Comparison of ENCODE assay signal across 8 cellular contexts in genomic region chrX:119686087-119686639, GRCh38. TPM values are rescaled to one million over a fixed set of nuclear protein-coding genes. Genes with fewer than 3 reads are reported as not detected.
DNase-seq lines count a peak whose midpoint lies in the region; ATAC-seq and TF ChIP-seq lines count a peak whose summit lies in the region.

No MANE protein-coding gene starts in this region.

- peak overlapping the region; percentile 93 for H3K4me3 Mint-ChIP-seq in CD4-positive, alpha-beta T cell

- no peaks in the 10 kb centered on the region for H3K9me3 Mint-ChIP-seq in CD4-positive, alpha-beta T cell

- no peak for DNase-seq in CD4-positive, alpha-beta T cell
- DNase-seq in NCI-H1436 (lab: John Stamatoyannopoulos, UW), result peak; percentile 9
- DNase-seq in dermis blood vessel endothelial cell, result peak; percentile 21
- DNase-seq in sciatic nerve (ENCODE audit: low spot score), result peak; percentile 63
- no peak for DNase-seq in prostate gland (ENCODE audit: low spot score)
- no peak for DNase-seq in putamen (ENCODE audit: low spot score)
- no peak for DNase-seq in activated CD4-positive, alpha-beta T cell treated with anti-CD3 and anti-CD28 coated beads, Interleukin-2, amount 50 U/mL, for 1 hour

- 74% methylated on average over 11 of the region's 11 CpGs for WGBS in prostate gland

- H3K36me3 ChIP-seq in prostate gland, result no peaks in the 10 kb centered on the region

- peaks cover 80% of the 10 kb centered on the region for H3K4me1 Mint-ChIP-seq in CD4-positive, alpha-beta T cell (ENCODE audit: low read depth)

- H3K36me3 Mint-ChIP-seq in CD4-positive, alpha-beta T cell (ENCODE audit: low read depth), result peaks cover 55% of the 10 kb centered on the region

- peak overlapping the region; percentile 96 for H3K27ac Mint-ChIP-seq in CD4-positive, alpha-beta T cell

- H3K27ac ChIP-seq in CD4-positive, alpha-beta T cell (ENCODE audit: low read depth, low read length), result peak overlapping the region; percentile 95
- no peak overlapping the region for H3K27ac ChIP-seq in prostate gland

- no peaks in the 10 kb centered on the region for H3K27me3 Mint-ChIP-seq in CD4-positive, alpha-beta T cell

- CTCF ChIA-PET in CD4-positive, alpha-beta T cell (lab: Charles Lee), result interaction anchor here (2.0 kb wide), 1 partner anchor 44 kb away, joined by 5 read pairs; no protein-coding TSS in a partner anchor

- no peak overlapping the region for H3K4me3 ChIP-seq in prostate gland

- TF ChIP-seq CTCF in CD4-positive, alpha-beta T cell (IDR thresholded peaks at IDR 0.05), result no peak
- no peak for TF ChIP-seq CTCF in prostate gland (IDR thresholded peaks at IDR 0.05)

- H3K9me3 ChIP-seq in CD4-positive, alpha-beta T cell (ENCODE audit: control insufficient read depth, low read length), result no peaks in the 10 kb centered on the region
- no peaks in the 10 kb centered on the region for H3K9me3 ChIP-seq in prostate gland

- no peak for ATAC-seq in CD4-positive, alpha-beta T cell (ENCODE audit: poor library complexity)
- peak; percentile 43 for ATAC-seq in GM19463 (IDR thresholded peaks at IDR 0.05; ENCODE audit: unreplicated experiment)
- peak; percentile 75 for ATAC-seq in sciatic nerve

- no peaks in the 10 kb centered on the region for H3K27me3 ChIP-seq in CD4-positive, alpha-beta T cell (ENCODE audit: control insufficient read depth, insufficient read depth, low read length)
- no peaks in the 10 kb centered on the region for H3K27me3 ChIP-seq in prostate gland (replicated peaks; ENCODE audit: insufficient read depth)

- POLR2A ChIA-PET in CD4-positive, alpha-beta T cell (lab: Charles Lee), result interaction anchor here (1.7 to 5.1 kb wide), 4 partner anchors 6 to 72 kb away, joined by 4 to 145 read pairs (median 13); partner anchors contain the start of gene SEPTIN6

- no peak for TF ChIP-seq POLR2A in prostate gland (IDR thresholded peaks at IDR 0.05)

- H3K4me1 ChIP-seq in prostate gland (replicated peaks), result no peaks in the 10 kb centered on the region

- intact Hi-C loops in CD4-positive, alpha-beta T cell (cut with DNase I, micrococcal nuclease), result no loop called here
- intact Hi-C loops in sciatic nerve (cut with DNase I) (no loop called here), prostate gland (cut with DNase I) (no loop called here)

RNA-seq across cellular contexts. Expression of gene SEPTIN6, which starts 6.8 kb away (rescaled TPM):
- total RNA-seq in CD4-positive, alpha-beta T cell, result 100 to 1,000 TPM; 132 to 134 TPM
- total RNA-seq in dermis blood vessel endothelial cell (22.8 and 40.9 TPM in 2 replicates), sciatic nerve (33.0 TPM), prostate gland (100 to 1,000 TPM in 1 of 2 donors, 10 to 100 TPM in 1; 20.5 to 175 TPM)

Comparison
In these comparisons a context has a peak if more than half of its experiments do, and no peak if none do; other contexts are left out.
1. DNase-seq: peak in NCI-H1436 (single experiment), dermis blood vessel endothelial cell (single experiment) and sciatic nerve (single experiment); none in CD4-positive, alpha-beta T cell (0 of 10), prostate gland (single experiment), putamen (single experiment) and activated CD4-positive, alpha-beta T cell treated with anti-CD3 and anti-CD28 coated beads, Interleukin-2, amount 50 U/mL, for 1 hour (single experiment).